Comparison of ENCODE assay signal across 39 cellular contexts in genomic region chr3:161320837-161321236, GRCh38. TPM values are rescaled to one million over a fixed set of nuclear protein-coding genes. Genes with fewer than 3 reads are reported as not detected.
"Had no signal": no experiment of that assay in that cellular context is flagged by ENCODE, and none has a peak within 500 bp of the region (broad histone marks: within the 10 kb centered on the region; RNA-seq: fewer than 3 reads in every experiment).

No MANE protein-coding gene starts in this region.

- DNase-seq: Karpas-422, Kasumi-1, MG63, MM.1S, MV-4-11, NCI-H1048, NCI-H1092, NCI-H1092 treated with DMSO at 0.1 percent for 48 hours, NCI-H1105, NCI-H1105 treated with DMSO at 0.1 percent for 48 hours, NCI-H1417, NCI-H1417 treated with DMSO at 0.1 percent for 48 hours, NCI-H1436, NCI-H1436 treated with DMSO at 0.1 percent for 48 hours, NCI-H146, NCI-H1694, NCI-H1694 treated with DMSO at 0.1 percent for 48 hours, NCI-H187, NCI-H187 treated with DMSO at 0.1 percent for 48 hours, NCI-H1930, NCI-H2029, NCI-H2029 treated with DMSO at 0.1 percent for 48 hours, NCI-H2081, NCI-H2081 treated with DMSO at 0.1 percent for 48 hours, NCI-H2107, NCI-H2171, NCI-H2171 treated with DMSO at 0.1 percent for 48 hours, NCI-H2227 treated with DMSO at 0.1 percent for 48 hours, NCI-H226, NCI-H345, NCI-H446, NCI-H446 treated with DMSO at 0.1 percent for 48 hours, NCI-H510A, NCI-H510A treated with DMSO at 0.1 percent for 48 hours, NCI-H524 had no signal

- H3K9me3 ChIP-seq: MG63 had no signal

- H3K27me3 ChIP-seq: MG63 had no signal

- H3K36me3 ChIP-seq: MG63 had no signal

- H3K4me3 ChIP-seq: MG63 had no signal

RNA-seq across cellular contexts. Expression of gene SPTSSB, which starts 50.5 kb away (rescaled TPM):
- total RNA-seq: LHCN-M2, M059J, MCF 10A, NCI-H460 had no signal
